35 cellular contexts compared by ENCODE assay signal in genomic region chr18:49392352-49392751, GRCh38.
"Had no signal": no experiment of that assay in that cellular context is flagged by ENCODE, and none has a peak within 500 bp of the region (broad histone marks: within the 10 kb centered on the region; RNA-seq: fewer than 3 reads in every experiment).

No MANE protein-coding gene starts in this region.

- H3K27me3 Mint-ChIP-seq: activated B cell treated with CpG ODN at 0.5 μM for 24 hours; activated CD4-positive, alpha-beta memory T cell treated with anti-CD3 and anti-CD28 coated beads for 36 hours; activated CD4-positive, alpha-beta T cell treated with anti-CD3 and anti-CD28 coated beads, Interleukin-2, amount 10 ng/mL, durations not matched to agents 24 days and 14 days; activated CD8-positive, alpha-beta T cell treated with anti-CD3 and anti-CD28 coated beads for 36 hours; activated naive CD4-positive, alpha-beta T cell treated with anti-CD3 and anti-CD28 coated beads, Interleukin-2, amount 10 ng/mL, durations not matched to agents 7 days and 5 days; activated naive CD4-positive, alpha-beta T cell treated with anti-CD3 and anti-CD28 coated beads, Interleukin-2, amount 50 U/mL, for 24 hours; activated naive CD8-positive, alpha-beta T cell; activated naive CD8-positive, alpha-beta T cell treated with anti-CD3 and anti-CD28 coated beads, Interleukin-2, amount 10 ng/mL, durations not matched to agents 7 days and 5 days; activated naive CD8-positive, alpha-beta T cell treated with anti-CD3 and anti-CD28 coated beads, Interleukin-2, amount 50 U/mL, for 24 hours; activated T-helper 17 cell treated with anti-CD3 and anti-CD28 coated beads, Interleukin-2, amount 50 U/mL, for 72 hours; brain had no signal

- H3K9me3 Mint-ChIP-seq: activated CD4-positive, alpha-beta T cell treated with anti-CD3 and anti-CD28 coated beads, Interleukin-2, amount 10 ng/mL, durations not matched to agents 24 days and 14 days; activated naive CD4-positive, alpha-beta T cell treated with anti-CD3 and anti-CD28 coated beads, Interleukin-2, amount 50 U/mL, for 24 hours; activated T-cell treated with anti-CD3 and anti-CD28 coated beads, Interleukin-2, amount 50 U/mL, for 4 hours; activated T-helper 17 cell treated with anti-CD3 and anti-CD28 coated beads, Interleukin-2, amount 50 U/mL, for 72 hours had no signal

- H3K27ac Mint-ChIP-seq: activated B cell treated with CpG ODN at 0.5 μM for 24 hours; activated CD4-positive, alpha-beta memory T cell treated with anti-CD3 and anti-CD28 coated beads for 36 hours; activated CD4-positive, alpha-beta T cell treated with anti-CD3 and anti-CD28 coated beads, Interleukin-2, amount 10 ng/mL, durations not matched to agents 24 days and 14 days; activated CD8-positive, alpha-beta T cell treated with anti-CD3 and anti-CD28 coated beads for 36 hours; activated naive CD4-positive, alpha-beta T cell treated with anti-CD3 and anti-CD28 coated beads, Interleukin-2, amount 10 ng/mL, durations not matched to agents 7 days and 5 days; activated naive CD4-positive, alpha-beta T cell treated with anti-CD3 and anti-CD28 coated beads, Interleukin-2, amount 50 U/mL, for 24 hours; activated naive CD8-positive, alpha-beta T cell; activated naive CD8-positive, alpha-beta T cell treated with anti-CD3 and anti-CD28 coated beads, Interleukin-2, amount 10 ng/mL, durations not matched to agents 7 days and 5 days; activated naive CD8-positive, alpha-beta T cell treated with anti-CD3 and anti-CD28 coated beads, Interleukin-2, amount 50 U/mL, for 24 hours; activated T-cell treated with anti-CD3 and anti-CD28 coated beads, Interleukin-2, amount 50 U/mL, for 72 hours; activated T-helper 1 cell treated with anti-CD3 and anti-CD28 coated beads, Interleukin-12 subunit alpha, Interleukin-12 subunit beta, Interleukin-2, Interleukin-4 antibody, amounts not matched to agents 30 ng/mL and 10 ng/mL and 1 ng/mL, durations not matched to agents 14 hours and 24 hours and 36 hours; activated T-helper 17 cell treated with anti-CD3 and anti-CD28 coated beads, Interleukin-2, amount 50 U/mL, for 72 hours; brain; T-helper 1 cell treated with Interleukin-12 subunit alpha and Interleukin-12 subunit beta and Interleukin-4 antibody, amounts not matched to agents 30 μg/mL and 1 μg/mL, for 36 hours; T-helper 2 cell treated with Interferon-gamma antibody and Interleukin-4, amounts not matched to agents 5 μg/mL and 100 μg/mL, for 36 hours had no signal

- H3K4me1 ChIP-seq: ascending aorta had no signal

- H3K9me3 ChIP-seq: ascending aorta had no signal

- H3K36me3 ChIP-seq: cardiac muscle cell had no signal

- ATAC-seq: activated CD8-positive, alpha-beta T cell treated with anti-CD3 and anti-CD28 coated beads for 36 hours; activated naive CD8-positive, alpha-beta T cell treated with anti-CD3 and anti-CD28 coated beads, Interleukin-2, amount 50 U/mL, for 24 hours; activated T-cell treated with anti-CD3 and anti-CD28 coated beads, Interleukin-2, amount 50 U/mL, for 4 hours; activated T-cell treated with anti-CD3 and anti-CD28 coated beads, Interleukin-2, amount 50 U/mL, for 72 hours; activated T-helper 17 cell treated with anti-CD3 and anti-CD28 coated beads, Interleukin-2, amount 50 U/mL, for 72 hours had no signal

- H3K4me3 Mint-ChIP-seq: activated B cell treated with CpG ODN at 0.5 μM for 24 hours; activated CD4-positive, alpha-beta memory T cell treated with anti-CD3 and anti-CD28 coated beads for 36 hours; activated CD4-positive, alpha-beta T cell treated with anti-CD3 and anti-CD28 coated beads, Interleukin-2, amount 10 ng/mL, durations not matched to agents 24 days and 14 days; activated CD8-positive, alpha-beta T cell treated with anti-CD3 and anti-CD28 coated beads for 36 hours; activated naive CD4-positive, alpha-beta T cell treated with anti-CD3 and anti-CD28 coated beads, Interleukin-2, amount 10 ng/mL, durations not matched to agents 7 days and 5 days; activated naive CD4-positive, alpha-beta T cell treated with anti-CD3 and anti-CD28 coated beads, Interleukin-2, amount 50 U/mL, for 24 hours; activated naive CD8-positive, alpha-beta T cell; activated naive CD8-positive, alpha-beta T cell treated with anti-CD3 and anti-CD28 coated beads, Interleukin-2, amount 10 ng/mL, durations not matched to agents 7 days and 5 days; activated naive CD8-positive, alpha-beta T cell treated with anti-CD3 and anti-CD28 coated beads, Interleukin-2, amount 50 U/mL, for 24 hours; activated T-cell treated with anti-CD3 and anti-CD28 coated beads, Interleukin-2, amount 50 U/mL, for 4 hours; activated T-cell treated with anti-CD3 and anti-CD28 coated beads, Interleukin-2, amount 50 U/mL, for 72 hours; activated T-helper 1 cell treated with anti-CD3 and anti-CD28 coated beads, Interleukin-12 subunit alpha, Interleukin-12 subunit beta, Interleukin-2, Interleukin-4 antibody, amounts not matched to agents 30 ng/mL and 10 ng/mL and 1 ng/mL, durations not matched to agents 14 hours and 24 hours and 36 hours; activated T-helper 17 cell treated with anti-CD3 and anti-CD28 coated beads, Interleukin-2, amount 50 U/mL, for 72 hours; brain; T-helper 1 cell treated with Interleukin-12 subunit alpha and Interleukin-12 subunit beta and Interleukin-4 antibody, amounts not matched to agents 30 μg/mL and 1 μg/mL, for 36 hours; T-helper 2 cell treated with Interferon-gamma antibody and Interleukin-4, amounts not matched to agents 5 μg/mL and 100 μg/mL, for 36 hours had no signal

- H3K4me1 Mint-ChIP-seq: activated B cell treated with CpG ODN at 0.5 μM for 24 hours; activated naive CD4-positive, alpha-beta T cell treated with anti-CD3 and anti-CD28 coated beads, Interleukin-2, amount 10 ng/mL, durations not matched to agents 7 days and 5 days; activated naive CD8-positive, alpha-beta T cell treated with anti-CD3 and anti-CD28 coated beads, Interleukin-2, amount 10 ng/mL, durations not matched to agents 7 days and 5 days; brain had no signal

- H3K4me3 ChIP-seq: ascending aorta, cardiac muscle cell had no signal

- DNase-seq: activated B cell treated with CpG ODN at 0.5 μM for 24 hours; activated CD4-positive, alpha-beta memory T cell treated with anti-CD3 and anti-CD28 coated beads for 36 hours; activated CD4-positive, alpha-beta T cell treated with anti-CD3 and anti-CD28 coated beads for 4 hours; activated CD4-positive, alpha-beta T cell treated with anti-CD3 and anti-CD28 coated beads, Interleukin-2, amount 10 ng/mL, durations not matched to agents 24 days and 14 days; activated CD4-positive, alpha-beta T cell treated with anti-CD3 and anti-CD28 coated beads, Interleukin-2, amount 50 U/mL, for 1 hour; activated CD4-positive, alpha-beta T cell treated with anti-CD3 and anti-CD28 coated beads, Interleukin-2, amount 50 U/mL, for 4 hours; activated CD4-positive, CD25-positive, alpha-beta regulatory T cell treated with anti-CD3 and anti-CD28 coated beads, Interleukin-2, amount 50 U/mL, for 72 hours; activated CD8-positive, alpha-beta memory T cell treated with anti-CD3 and anti-CD28 coated beads, Interleukin-2, amount 50 U/mL, for 4 hours; activated CD8-positive, alpha-beta T cell treated with anti-CD3 and anti-CD28 coated beads for 36 hours; activated effector memory CD4-positive, alpha-beta T cell treated with anti-CD3 and anti-CD28 coated beads, Interleukin-2, amount 50 U/mL, for 16 hours; activated gamma-delta T cell treated with Interleukin-2 at 50 U/mL for 16 hours; activated naive CD4-positive, alpha-beta T cell treated with anti-CD3 and anti-CD28 coated beads, Interleukin-2, amount 10 ng/mL, durations not matched to agents 7 days and 5 days; activated naive CD4-positive, alpha-beta T cell treated with Interleukin-2 at 50 U/mL for 16 hours; activated naive CD8-positive, alpha-beta T cell treated with anti-CD3 and anti-CD28 coated beads, Interleukin-2, amount 10 ng/mL, durations not matched to agents 7 days and 5 days; activated naive CD8-positive, alpha-beta T cell treated with anti-CD3 and anti-CD28 coated beads, Interleukin-2, amount 50 U/mL, for 24 hours; activated T-cell treated with anti-CD3 and anti-CD28 coated beads for 4 hours; activated T-cell treated with anti-CD3 and anti-CD28 coated beads, Interleukin-2, amount 50 U/mL, for 1 hour; activated T-cell treated with anti-CD3 and anti-CD28 coated beads, Interleukin-2, amount 50 U/mL, for 4 hours; activated T-cell treated with anti-CD3 and anti-CD28 coated beads, Interleukin-2, amount 50 U/mL, for 72 hours; amygdala; anterior cingulate cortex; caudate nucleus; T-helper 1 cell; T-helper 2 cell; T-helper 9 cell had no signal

- H3K27ac ChIP-seq: ascending aorta, cardiac muscle cell, VCaP had no signal

- H3K27me3 ChIP-seq: ascending aorta, cardiac muscle cell had no signal
